ENCODE assay signal across 25 cellular contexts in genomic region chr15:96695426-96695825, GRCh38.
DNase-seq lines count a peak whose midpoint lies in the region; ATAC-seq, FAIRE-seq and TF ChIP-seq lines count a peak whose summit lies in the region.
"Had no signal": no experiment of that assay in that cellular context is flagged by ENCODE, and none has a peak within 500 bp of the region (broad histone marks: within the 10 kb centered on the region; RNA-seq: fewer than 3 reads in every experiment).

No MANE protein-coding gene starts in this region.

- TF ChIP-seq CTCF in HEK293 (tag by site-specific recombination; IDR thresholded peaks at IDR 0.05): no peak
- TF ChIP-seq CTCF in fibroblast of mammary gland (conservative IDR thresholded peaks at IDR 0.05; ENCODE audit: control insufficient read depth, insufficient read depth, low read depth, low read length): no peak
- TF ChIP-seq CTCF in natural killer cell (IDR thresholded peaks at IDR 0.05): no peak

- ATAC-seq in sciatic nerve (peak; percentile 34), natural killer cell (no peak)
- ATAC-seq: GM12878, GM23338, HCT116 had no signal

- FAIRE-seq in frontal cortex (lab: Jason Lieb, UNC): no peak
- FAIRE-seq: A204.1, D721Med, GM12878, GM19239 had no signal

- CTCF ChIA-PET in HEK293 (lab: Yijun Ruan, JAX): interaction anchor here (0.7 kb wide), 1 partner anchor 1561 kb away, joined by 3 read pairs; no protein-coding TSS in a partner anchor
- CTCF ChIA-PET in activated CD4-positive, alpha-beta T cell treated with anti-CD3 and anti-CD28 coated beads, Interleukin-2, amount 10 ng/mL, durations not matched to agents 7 days and 5 days (lab: Charles Lee): no interaction called here

- H3K4me3 Mint-ChIP-seq in natural killer cell: no peak overlapping the region
- no peak overlapping the region for H3K4me3 Mint-ChIP-seq in activated CD4-positive, alpha-beta T cell treated with anti-CD3 and anti-CD28 coated beads, Interleukin-2, amount 10 ng/mL, durations not matched to agents 7 days and 5 days
- H3K4me3 Mint-ChIP-seq: B cell; CD14-positive monocyte; CD4-positive, alpha-beta T cell; CD8-positive, alpha-beta memory T cell; GM23338; H9; HFFc6 had no signal

- H3K9me3 Mint-ChIP-seq in natural killer cell: peaks cover 0 to 2% of the 10 kb centered on the region in 2 donors
- no peaks in the 10 kb centered on the region for H3K9me3 Mint-ChIP-seq in activated CD4-positive, alpha-beta T cell treated with anti-CD3 and anti-CD28 coated beads, Interleukin-2, amount 10 ng/mL, durations not matched to agents 7 days and 5 days
- H3K9me3 Mint-ChIP-seq: CD4-positive, alpha-beta T cell; GM23338; H9 had no signal

- POLR2A ChIA-PET in HEK293 (lab: Yijun Ruan, JAX): no interaction called here
- POLR2A ChIA-PET in activated CD4-positive, alpha-beta T cell treated with anti-CD3 and anti-CD28 coated beads, Interleukin-2, amount 10 ng/mL, durations not matched to agents 7 days and 5 days (lab: Charles Lee): no interaction called here

- H3K4me1 ChIP-seq in HEK293 (ENCODE audit: control insufficient read depth, insufficient read depth, low read length): peaks cover 41% of the 10 kb centered on the region
- H3K4me1 ChIP-seq: BLaER1 had no signal

- H3K36me3 Mint-ChIP-seq in natural killer cell: no peaks in the 10 kb centered on the region
- no peaks in the 10 kb centered on the region for H3K36me3 Mint-ChIP-seq in activated CD4-positive, alpha-beta T cell treated with anti-CD3 and anti-CD28 coated beads, Interleukin-2, amount 10 ng/mL, durations not matched to agents 7 days and 5 days (ENCODE audit: low read depth)
- H3K36me3 Mint-ChIP-seq: CD14-positive monocyte; CD8-positive, alpha-beta memory T cell had no signal

- no peak overlapping the region for H3K27ac Mint-ChIP-seq in natural killer cell
- H3K27ac Mint-ChIP-seq in activated CD4-positive, alpha-beta T cell treated with anti-CD3 and anti-CD28 coated beads, Interleukin-2, amount 10 ng/mL, durations not matched to agents 7 days and 5 days: no peak overlapping the region
- H3K27ac Mint-ChIP-seq: B cell; CD14-positive monocyte; CD4-positive, alpha-beta T cell; CD8-positive, alpha-beta memory T cell; GM23338; H9; HFFc6 had no signal

- peaks cover 4 to 7% of the 10 kb centered on the region in 2 donors for H3K27me3 Mint-ChIP-seq in natural killer cell (ENCODE audit: low read depth in 2 of 2)
- H3K27me3 Mint-ChIP-seq in activated CD4-positive, alpha-beta T cell treated with anti-CD3 and anti-CD28 coated beads, Interleukin-2, amount 10 ng/mL, durations not matched to agents 7 days and 5 days: no peaks in the 10 kb centered on the region
- H3K27me3 Mint-ChIP-seq: B cell; CD4-positive, alpha-beta T cell; CD8-positive, alpha-beta memory T cell had no signal

- H3K27ac ChIP-seq in HEK293 (ENCODE audit: extremely low read depth, low read depth, low read length): no peak overlapping the region
- H3K27ac ChIP-seq: 22Rv1, BLaER1 had no signal

- peak; percentile 0 for DNase-seq in fibroblast of mammary gland (ENCODE audit: low read depth)
- peak in 29 of 42 donors; percentile 7 to 71 (median 32) for DNase-seq in head of caudate nucleus
- no peak for DNase-seq in sciatic nerve (ENCODE audit: low spot score)
- no peak for DNase-seq in natural killer cell
- no peak for DNase-seq in frontal cortex (ENCODE audit: low spot score in 2 of 2)
- DNase-seq in activated CD4-positive, alpha-beta T cell treated with anti-CD3 and anti-CD28 coated beads, Interleukin-2, amount 10 ng/mL, durations not matched to agents 7 days and 5 days: no peak
- DNase-seq: CD4-positive, alpha-beta T cell; CD8-positive, alpha-beta memory T cell; DMS 273 treated with DMSO at 0.1 percent for 48 hours; DMS79; EL; GDM1; H9; HFFc6 had no signal

- H3K4me1 Mint-ChIP-seq in natural killer cell: no peaks in the 10 kb centered on the region
- H3K4me1 Mint-ChIP-seq in activated CD4-positive, alpha-beta T cell treated with anti-CD3 and anti-CD28 coated beads, Interleukin-2, amount 10 ng/mL, durations not matched to agents 7 days and 5 days: no peaks in the 10 kb centered on the region
- H3K4me1 Mint-ChIP-seq: B cell; CD14-positive monocyte; CD8-positive, alpha-beta memory T cell had no signal

- no peaks in the 10 kb centered on the region for H3K9me3 ChIP-seq in HEK293 (ENCODE audit: control insufficient read depth, insufficient read depth, low read depth, low read length)
- H3K9me3 ChIP-seq: BLaER1 had no signal

- intact Hi-C loops in head of caudate nucleus (cut with DNase I) (no loop called here), sciatic nerve (cut with DNase I) (no loop called here), natural killer cell (cut with micrococcal nuclease) (no loop called here)

- H3K36me3 ChIP-seq in HEK293 (ENCODE audit: control insufficient read depth in 2 of 2, insufficient read depth in 1 of 2, low read length in 2 of 2): no peaks in the 10 kb centered on the region
- H3K36me3 ChIP-seq: BLaER1 had no signal

- H3K4me3 ChIP-seq in HEK293 (ENCODE audit: low read depth, low read length): no peak overlapping the region
- H3K4me3 ChIP-seq in fibroblast of mammary gland (ENCODE audit: control insufficient read depth, low read depth, low read length): no peak overlapping the region
- H3K4me3 ChIP-seq: BLaER1, GM12878, GM23338 had no signal

TF ChIP-seq in HEK293, 187 proteins besides CTCF, POLR2A, EP300 and RAD21 (continues in another document):
- TF ChIP-seq KLF7 (tag by site-specific recombination; IDR thresholded peaks at IDR 0.05; ENCODE audit: borderline replicate concordance) (no peak), ZNF629 (tag by site-specific recombination; IDR thresholded peaks at IDR 0.05) (0 out of 2 replicates have a peak, but pooled peaks have one; percentile 29), TSHZ1 (tag by site-specific recombination; IDR thresholded peaks at IDR 0.05; ENCODE audit: borderline replicate concordance) (no peak), ZNF580 (tag by site-specific recombination; IDR thresholded peaks at IDR 0.05) (no peak), GLI4 (tag by site-specific recombination; IDR thresholded peaks at IDR 0.05) (no peak), ZNF174 (tag by site-specific recombination; IDR thresholded peaks at IDR 0.05) (no peak), ZNF121 (tag by site-specific recombination; IDR thresholded peaks at IDR 0.05) (no peak), ZNF214 (tag by site-specific recombination; IDR thresholded peaks at IDR 0.05; ENCODE audit: borderline replicate concordance) (no peak), ZNF645 (tag by site-specific recombination; IDR thresholded peaks at IDR 0.05) (no peak), ZFHX2 (tag by site-specific recombination; conservative IDR thresholded peaks at IDR 0.05) (peak; percentile 83), ZNF138 (tag by site-specific recombination; IDR thresholded peaks at IDR 0.05; ENCODE audit: borderline replicate concordance) (no peak), ZNF549 (tag by site-specific recombination; IDR thresholded peaks at IDR 0.05) (no peak), ZNF548 (tag by site-specific recombination; IDR thresholded peaks at IDR 0.05) (no peak), ZNF114 (tag by site-specific recombination; IDR thresholded peaks at IDR 0.05) (no peak), ZNF350 (tag by site-specific recombination; IDR thresholded peaks at IDR 0.05) (no peak)

Comparison
In these comparisons a context has a peak if more than half of its experiments do, and no peak if none do; other contexts are left out.
1. DNase-seq: peak in fibroblast of mammary gland (single experiment) and head of caudate nucleus (29 of 42); none in sciatic nerve (single experiment), natural killer cell (single experiment), frontal cortex (0 of 2) and activated CD4-positive, alpha-beta T cell treated with anti-CD3 and anti-CD28 coated beads, Interleukin-2, amount 10 ng/mL, durations not matched to agents 7 days and 5 days (single experiment).